In genomic region chr3:37982351-37982750, GRCh38 we compare ENCODE assay signal across 14 cellular contexts. TPM values are rescaled to one million over a fixed set of nuclear protein-coding genes. Genes with fewer than 3 reads are reported as not detected.
DNase-seq lines count a peak whose midpoint lies in the region; ATAC-seq and TF ChIP-seq lines count a peak whose summit lies in the region.
"Had no signal": no experiment of that assay in that cellular context is flagged by ENCODE, and none has a peak within 500 bp of the region (broad histone marks: within the 10 kb centered on the region; RNA-seq: fewer than 3 reads in every experiment).

No MANE protein-coding gene starts in this region.

- H3K4me3 ChIP-seq in heart right ventricle: no peak overlapping the region
- H3K4me3 ChIP-seq in upper lobe of right lung: no peak overlapping the region
- H3K4me3 ChIP-seq: A549 had no signal

- H3K36me3 ChIP-seq in heart right ventricle (peaks cover 0 to 74% (median 10%) of the 10 kb centered on the region in 9 donors), upper lobe of right lung (peaks cover 31% of the 10 kb centered on the region)
- H3K36me3 ChIP-seq: BE2C had no signal

- peak overlapping the region; percentile 7 to 81 (median 67) for H3K27ac Mint-ChIP-seq in CD14-positive monocyte
- peak overlapping the region; percentile 37 to 81 (median 69) for H3K27ac Mint-ChIP-seq in nephron
- H3K27ac Mint-ChIP-seq: CD4-positive, alpha-beta T cell had no signal

- H3K4me1 Mint-ChIP-seq in CD14-positive monocyte (peaks cover 71% of the 10 kb centered on the region), nephron (peaks cover 29% of the 10 kb centered on the region)

- ATAC-seq in heart right ventricle (no peak), HG03280 (IDR thresholded peaks at IDR 0.05; ENCODE audit: unreplicated experiment) (no peak), upper lobe of right lung (no peak), GM18519 (IDR thresholded peaks at IDR 0.05; ENCODE audit: low FRiP score, unreplicated experiment) (no peak)
- ATAC-seq: A549, HCT116 had no signal

- H3K9me3 ChIP-seq in heart right ventricle: no peaks in the 10 kb centered on the region
- no peaks in the 10 kb centered on the region for H3K9me3 ChIP-seq in upper lobe of right lung
- H3K9me3 ChIP-seq: A549, BE2C had no signal

- H3K4me1 ChIP-seq in heart right ventricle (peaks cover 0 to 24% (median 9%) of the 10 kb centered on the region in 9 donors), upper lobe of right lung (peaks cover 15% of the 10 kb centered on the region)
- H3K4me1 ChIP-seq: BE2C had no signal

- TF ChIP-seq CTCF in CD14-positive monocyte (IDR thresholded peaks at IDR 0.05): no peak
- no peak for TF ChIP-seq CTCF in nephron (IDR thresholded peaks at IDR 0.05; ENCODE audit: unreplicated experiment in 3 of 3)
- TF ChIP-seq CTCF in heart right ventricle (IDR thresholded peaks at IDR 0.05): no peak
- TF ChIP-seq CTCF in upper lobe of right lung (IDR thresholded peaks at IDR 0.05): no peak

- whole genome bisulfite sequencing in heart right ventricle, 2 donors: 66 to 70% methylated on average over 1 of the region's 1 CpG

- H3K4me3 Mint-ChIP-seq in CD14-positive monocyte (no peak overlapping the region), nephron (no peak overlapping the region)
- H3K4me3 Mint-ChIP-seq: CD4-positive, alpha-beta T cell had no signal

- peaks cover 0 to 2% (median 2%) of the 10 kb centered on the region in 3 donors for H3K27me3 Mint-ChIP-seq in CD14-positive monocyte (ENCODE audit: low read depth in 3 of 3)
- no peaks in the 10 kb centered on the region for H3K27me3 Mint-ChIP-seq in nephron (ENCODE audit: low read depth)
- H3K27me3 Mint-ChIP-seq: CD4-positive, alpha-beta T cell had no signal

- H3K27ac ChIP-seq in heart right ventricle: no peak overlapping the region
- no peak overlapping the region for H3K27ac ChIP-seq in upper lobe of right lung
- H3K27ac ChIP-seq: A549 had no signal

- no peaks in the 10 kb centered on the region for H3K9me3 Mint-ChIP-seq in CD14-positive monocyte
- H3K9me3 Mint-ChIP-seq in nephron: no peaks in the 10 kb centered on the region
- H3K9me3 Mint-ChIP-seq: CD4-positive, alpha-beta T cell had no signal

- H3K36me3 Mint-ChIP-seq in CD14-positive monocyte (peaks cover 0 to 1% of the 10 kb centered on the region in 2 donors), nephron (ENCODE audit: low read depth) (peaks cover 26% of the 10 kb centered on the region)

- intact Hi-C loops in CD14-positive monocyte (cut with micrococcal nuclease) (no loop called here), heart right ventricle (cut with DNase I) (no loop called here), upper lobe of right lung (cut with DNase I) (no loop called here)

- no peak for DNase-seq in CD14-positive monocyte (ENCODE audit: low spot score)
- peak; percentile 60 for DNase-seq in astrocyte of the hippocampus (ENCODE audit: low read depth, low spot score)
- DNase-seq in heart right ventricle: no peak
- no peak for DNase-seq in upper lobe of right lung
- DNase-seq: BE2C; CD4-positive, alpha-beta T cell; DMS153; DMS79 treated with DMSO at 0.1 percent for 48 hours; EL had no signal

- H3K27me3 ChIP-seq in heart right ventricle: no peaks in the 10 kb centered on the region
- H3K27me3 ChIP-seq in upper lobe of right lung: no peaks in the 10 kb centered on the region
- H3K27me3 ChIP-seq: BE2C had no signal

RNA-seq across cellular contexts. Expression of gene VILL, which starts 8.2 kb away (rescaled TPM):
- polyA plus RNA-seq in CD14-positive monocyte: 1 to 10 TPM; 4.4 to 7.4 TPM
- total RNA-seq in heart right ventricle: 1 to 10 TPM; 1.2 to 3.7 (median 2.1) TPM
- 1 to 10 TPM; 4.8 to 6.4 TPM for polyA plus RNA-seq in heart right ventricle
- total RNA-seq in upper lobe of right lung: 8.9 TPM

RNA-seq across cellular contexts. Expression of gene PLCD1, which starts 47.1 kb away (rescaled TPM):
- polyA plus RNA-seq in CD14-positive monocyte (1 to 10 TPM; 4.1 to 6.0 TPM), heart right ventricle (10 to 100 TPM; 13.0 to 20.0 TPM)
- total RNA-seq in heart right ventricle (10 to 100 TPM in 6 of 10 donors, 1 to 10 TPM in 4; 6.3 to 17.7 (median 10.1) TPM), upper lobe of right lung (32.2 TPM)

RNA-seq across cellular contexts. Expression of gene DLEC1, which starts 56.7 kb away (rescaled TPM):
- polyA plus RNA-seq in CD14-positive monocyte: under 1 TPM; 0.11 to 0.14 TPM
- total RNA-seq in heart right ventricle: under 1 TPM in 6 of 10 donors, not detected in 4; 0.09 to 0.42 (median 0.30) TPM
- polyA plus RNA-seq in heart right ventricle: under 1 TPM; 0.13 to 0.66 TPM
- 2.7 TPM for total RNA-seq in upper lobe of right lung
